Comparison of ENCODE assay signal across 8 cellular contexts in genomic region chr6:154732824-154733609, GRCh38. TPM values are rescaled to one million over a fixed set of nuclear protein-coding genes. Genes with fewer than 3 reads are reported as not detected.
DNase-seq lines count a peak whose midpoint lies in the region; ATAC-seq, FAIRE-seq and TF ChIP-seq lines count a peak whose summit lies in the region.

TSS of gene SCAF8 (plus strand) at chr6:154733416. CDS start at chr6:154733901, 485 bp downstream.

- H3K4me3 ChIP-seq in DND-41 (ENCODE audit: low read depth in 1 of 2, low read length in 2 of 2) (peak within 1 kb of the TSS; percentile 93 to 99), fibroblast of lung (replicated peaks in 1 of 4; ENCODE audit: control extremely low read depth in 1 of 4, insufficient read depth in 1 of 4, low read depth in 3 of 4, low read length in 4 of 4) (peak within 1 kb of the TSS; percentile 55 to 85 (median 84))

- H3K36me3 Mint-ChIP-seq in natural killer cell: no peaks in the 10 kb centered on the region

- H3K27me3 ChIP-seq in DND-41 (ENCODE audit: insufficient read depth, low read length, poor library complexity): no peaks in the 10 kb centered on the region
- H3K27me3 ChIP-seq in fibroblast of lung (ENCODE audit: control insufficient read depth, insufficient read depth, low read length): no peaks in the 10 kb centered on the region

- TF ChIP-seq CTCF in DND-41 (IDR thresholded peaks at IDR 0.05; ENCODE audit: borderline replicate concordance, extremely low read depth, low read length, poor library complexity, severe bottlenecking) (peak; percentile 84), fibroblast of lung (conservative IDR thresholded peaks at IDR 0.05 in 1 of 2, IDR thresholded peaks at IDR 0.05 in 1 of 2; ENCODE audit: low read depth in 1 of 2, low read length in 2 of 2) (peak; percentile 45 to 61), natural killer cell (IDR thresholded peaks at IDR 0.05) (peak; percentile 87)

- H2AFZ ChIP-seq in DND-41 (ENCODE audit: low read depth, low read length) (peak within 1 kb of the TSS; percentile 99), fibroblast of lung (ENCODE audit: low read length) (peak within 1 kb of the TSS; percentile 92)

- no peaks in the 10 kb centered on the region for H3K9me3 Mint-ChIP-seq in natural killer cell

- H3K36me3 ChIP-seq in DND-41 (ENCODE audit: insufficient read depth, low read length) (peaks cover 27% of the 10 kb centered on the region), fibroblast of lung (ENCODE audit: control insufficient read depth, insufficient read depth, low read length) (no peaks in the 10 kb centered on the region)

- DNase-seq in DND-41 (peak; percentile 82), HuH-7.5 (ENCODE audit: low spot score) (peak; percentile 73), RCC 7860 (ENCODE audit: low spot score) (peak; percentile 58), fibroblast of lung (ENCODE audit: low read depth in 2 of 2) (peak; percentile 68 to 78), natural killer cell (peak; percentile 92)
- DNase-seq in activated T-helper 1 cell treated with anti-CD3 and anti-CD28 coated beads, Interleukin-2, amount 50 U/mL, for 16 hours (ENCODE audit: low read depth in 1 of 2, low spot score in 1 of 2): peak; percentile 73 to 80
- peak; percentile 74 for DNase-seq in stimulated activated naive CD4-positive, alpha-beta T cell treated with Interleukin-2 at 50 U/mL for 16 hours (lab: John Stamatoyannopoulos, UW)

- no peak for FAIRE-seq in RCC 7860 (lab: Jason Lieb, UNC)

- H3K4me1 ChIP-seq in DND-41 (ENCODE audit: insufficient read depth, low read length) (peaks cover 44% of the 10 kb centered on the region), fibroblast of lung (ENCODE audit: control insufficient read depth, extremely low read depth, insufficient read depth, low read length) (peaks cover 3% of the 10 kb centered on the region)

- H3K4me3 Mint-ChIP-seq in natural killer cell: peak within 1 kb of the TSS; percentile 92

- peaks cover 40% of the 10 kb centered on the region for H4K20me1 ChIP-seq in DND-41 (ENCODE audit: insufficient read depth, low read length)
- H4K20me1 ChIP-seq in fibroblast of lung (ENCODE audit: control insufficient read depth, extremely low read depth, insufficient read depth, low read length): no peaks in the 10 kb centered on the region

- H3K4me2 ChIP-seq in DND-41 (ENCODE audit: insufficient read depth, low read length) (peak within 1 kb of the TSS; percentile 92), fibroblast of lung (ENCODE audit: extremely low read depth, insufficient read depth, low read length) (peak within 1 kb of the TSS; percentile 91)

- H3K9me3 ChIP-seq in DND-41 (ENCODE audit: insufficient read depth, low read length, severe bottlenecking) (no peaks in the 10 kb centered on the region), fibroblast of lung (ENCODE audit: control insufficient read depth, insufficient read depth, low read depth, low read length) (no peaks in the 10 kb centered on the region)

- H3K79me2 ChIP-seq in DND-41 (ENCODE audit: insufficient read depth, low read length) (peaks cover 56% of the 10 kb centered on the region), fibroblast of lung (ENCODE audit: control insufficient read depth, insufficient read depth, low read length) (peaks cover 39% of the 10 kb centered on the region)

- H3K4me1 Mint-ChIP-seq in natural killer cell: peaks cover 22 to 32% of the 10 kb centered on the region in 2 donors

- ATAC-seq in DND-41 (ENCODE audit: insufficient read depth, low read depth): peak; percentile 77
- peak; percentile 90 for ATAC-seq in GM21528 (IDR thresholded peaks at IDR 0.05; ENCODE audit: low FRiP score, unreplicated experiment)
- peak; percentile 66 to 89 (median 73) for ATAC-seq in natural killer cell

- H3K27me3 Mint-ChIP-seq in natural killer cell (ENCODE audit: low read depth in 2 of 2): no peaks in the 10 kb centered on the region

- peak within 1 kb of the TSS; percentile 90 to 95 for H3K27ac Mint-ChIP-seq in natural killer cell

- intact Hi-C loops in natural killer cell (cut with micrococcal nuclease): loop anchor here (1.0 to 5.0 kb wide), 3 partner anchors 58 to 579 kb away; partner anchors contain the start of gene TFB1M

- H3K27ac ChIP-seq in DND-41 (ENCODE audit: low read length) (peak within 1 kb of the TSS; percentile 99), fibroblast of lung (ENCODE audit: insufficient read depth, low read length) (peak within 1 kb of the TSS; percentile 98)

- H3K9ac ChIP-seq in DND-41 (ENCODE audit: low read depth, low read length) (peak within 1 kb of the TSS; percentile 100), fibroblast of lung (ENCODE audit: insufficient read depth, low read length) (peak within 1 kb of the TSS; percentile 98)

RNA-seq across cellular contexts. Expression of gene SCAF8, which starts in this region (rescaled TPM):
- total RNA-seq in fibroblast of lung (24.1 and 30.9 TPM in 2 replicates), natural killer cell (10 to 100 TPM; 60.0 to 74.3 (median 68.2) TPM)
- 28.5 and 32.2 TPM in 2 replicates for polyA plus RNA-seq in fibroblast of lung
- 19.6 and 19.8 TPM in 2 replicates for polyA plus RNA-seq in fibroblast of lung (2012)
- 16.6 and 20.8 TPM in 2 replicates for polyA minus RNA-seq in fibroblast of lung (ENCODE audit: low replicate concordance)

Comparison
In these comparisons a context has a peak if more than half of its experiments do, and no peak if none do; other contexts are left out.
1. Peak in every context shown above with its lines: DNase-seq, ATAC-seq, H3K4me3 ChIP-seq and H3K27ac ChIP-seq.